28 cellular contexts compared by ENCODE assay signal in the genomic region with DNA sequence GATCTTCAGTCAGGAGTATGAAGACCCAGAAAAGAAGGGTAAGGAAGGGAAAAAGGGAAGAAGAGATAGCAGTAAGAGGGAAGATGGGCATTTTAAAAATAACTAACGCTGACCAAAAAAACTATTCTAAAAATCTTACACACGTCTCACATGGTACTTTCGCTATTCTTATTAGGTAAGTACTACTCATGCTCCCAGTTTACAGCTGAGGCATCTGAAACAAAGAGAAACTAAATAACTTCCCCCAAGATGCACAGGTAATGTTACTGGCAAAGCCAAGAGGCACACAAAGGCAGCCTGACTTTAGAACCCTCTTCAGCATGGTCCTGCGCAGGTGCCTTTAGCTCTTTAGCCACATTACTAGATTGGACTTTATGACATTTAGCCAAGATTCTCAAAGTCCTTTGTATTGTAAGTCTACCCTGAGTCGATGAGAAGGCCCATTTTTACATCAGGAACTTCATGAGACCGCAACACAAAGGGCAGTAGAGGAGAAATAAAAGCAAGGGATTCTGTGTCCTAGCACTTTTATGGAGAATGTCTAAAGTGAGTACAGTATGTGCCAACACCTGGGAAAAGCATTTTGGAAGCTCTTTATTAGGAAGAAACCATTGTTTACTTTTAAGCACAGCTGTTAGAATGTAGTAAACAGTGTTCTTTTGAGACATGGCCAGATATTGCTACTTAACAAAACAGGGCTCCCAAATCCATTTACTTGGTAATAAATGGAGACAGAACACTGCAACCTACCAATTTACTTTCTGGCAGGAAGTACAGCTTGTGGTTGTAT.
A peak's percentile ranks its signal among the peaks of the same experiment; 100 is the strongest.
DNase-seq lines count a peak whose midpoint lies in the region; ATAC-seq and TF ChIP-seq lines count a peak whose summit lies in the region.
"Had no signal": no experiment of that assay in that cellular context is flagged by ENCODE, and none has a peak within 500 bp of the region (broad histone marks: within the 10 kb centered on the region; RNA-seq: fewer than 3 reads in every experiment).

No MANE protein-coding gene starts in this region.

- H3K79me2 ChIP-seq in hepatocyte, result no peaks in the 10 kb centered on the region

- H3K36me3 ChIP-seq in hepatocyte (replicated peaks; ENCODE audit: insufficient read depth, low read depth), result no peaks in the 10 kb centered on the region
- H3K36me3 ChIP-seq: MG63, SJSA1, thoracic aorta, vagina had no signal

- H2AFZ ChIP-seq in hepatocyte, result no peak overlapping the region

- H3K4me3 Mint-ChIP-seq in stimulated activated memory B cell treated with anti-CD40 and anti-IgM and Interleukin-4, amounts not matched to agents 10 μg/mL and 1 μg/mL and 100 μg/mL, for 72 hours, result no peak overlapping the region
- H3K4me3 Mint-ChIP-seq: activated CD4-positive, alpha-beta T cell treated with anti-CD3 and anti-CD28 coated beads, Interleukin-2, amount 10 ng/mL, durations not matched to agents 24 days and 14 days; activated naive CD8-positive, alpha-beta T cell treated with anti-CD3 and anti-CD28 coated beads, Interleukin-2, amount 50 U/mL, for 24 hours; activated T-cell treated with anti-CD3 and anti-CD28 coated beads, Interleukin-2, amount 50 U/mL, for 24 hours; naive thymus-derived CD4-positive, alpha-beta T cell had no signal

- ATAC-seq in GM18498 (IDR thresholded peaks at IDR 0.05; ENCODE audit: unreplicated experiment) (peak; percentile 56), GM19351 (IDR thresholded peaks at IDR 0.05; ENCODE audit: unreplicated experiment) (peak; percentile 68), HG03565 (IDR thresholded peaks at IDR 0.05; ENCODE audit: unreplicated experiment) (peak; percentile 48), GM21723 (IDR thresholded peaks at IDR 0.05; ENCODE audit: unreplicated experiment) (no peak), HG02678 (IDR thresholded peaks at IDR 0.05; ENCODE audit: unreplicated experiment) (no peak)
- ATAC-seq in stimulated activated memory B cell treated with anti-CD40 and anti-IgM and Interleukin-4, amounts not matched to agents 10 μg/mL and 1 μg/mL and 100 μg/mL, for 72 hours, result no peak
- ATAC-seq: activated naive CD8-positive, alpha-beta T cell treated with anti-CD3 and anti-CD28 coated beads, Interleukin-2, amount 50 U/mL, for 24 hours; naive thymus-derived CD4-positive, alpha-beta T cell; stimulated activated naive CD8-positive, alpha-beta T cell treated with anti-CD3 and anti-CD28 coated beads, Interleukin-15, Interleukin-2, amounts not matched to agents 100 U/mL and 50 U/mL, for 24 hours had no signal

- H3K9me2 ChIP-seq in hepatocyte (replicated peaks; ENCODE audit: insufficient read depth), result no peaks in the 10 kb centered on the region

- H3K4me2 ChIP-seq in hepatocyte, result no peak overlapping the region

- H3K4me1 ChIP-seq in hepatocyte (ENCODE audit: insufficient read depth), result peaks cover 11% of the 10 kb centered on the region
- H3K4me1 ChIP-seq: psoas muscle, SJSA1 had no signal

- H3K36me3 Mint-ChIP-seq in stimulated activated memory B cell treated with anti-CD40 and anti-IgM and Interleukin-4, amounts not matched to agents 10 μg/mL and 1 μg/mL and 100 μg/mL, for 72 hours, result no peaks in the 10 kb centered on the region
- H3K36me3 Mint-ChIP-seq: naive thymus-derived CD4-positive, alpha-beta T cell had no signal

- no peaks in the 10 kb centered on the region for H3K4me1 Mint-ChIP-seq in stimulated activated memory B cell treated with anti-CD40 and anti-IgM and Interleukin-4, amounts not matched to agents 10 μg/mL and 1 μg/mL and 100 μg/mL, for 72 hours
- H3K4me1 Mint-ChIP-seq: activated CD4-positive, alpha-beta T cell treated with anti-CD3 and anti-CD28 coated beads, Interleukin-2, amount 10 ng/mL, durations not matched to agents 24 days and 14 days; activated naive CD8-positive, alpha-beta T cell treated with anti-CD3 and anti-CD28 coated beads, Interleukin-2, amount 50 U/mL, for 24 hours; naive thymus-derived CD4-positive, alpha-beta T cell had no signal

- no peak overlapping the region for H3K27ac Mint-ChIP-seq in stimulated activated memory B cell treated with anti-CD40 and anti-IgM and Interleukin-4, amounts not matched to agents 10 μg/mL and 1 μg/mL and 100 μg/mL, for 72 hours
- H3K27ac Mint-ChIP-seq: activated CD4-positive, alpha-beta T cell treated with anti-CD3 and anti-CD28 coated beads, Interleukin-2, amount 10 ng/mL, durations not matched to agents 24 days and 14 days; activated naive CD8-positive, alpha-beta T cell treated with anti-CD3 and anti-CD28 coated beads, Interleukin-2, amount 50 U/mL, for 24 hours; activated T-cell treated with anti-CD3 and anti-CD28 coated beads, Interleukin-2, amount 50 U/mL, for 24 hours; naive thymus-derived CD4-positive, alpha-beta T cell had no signal

- no peaks in the 10 kb centered on the region for H3K9me3 ChIP-seq in hepatocyte (ENCODE audit: low read depth)
- H3K9me3 ChIP-seq: MG63, psoas muscle, SJSA1, thoracic aorta, vagina had no signal

- DNase-seq in hepatocyte (ENCODE audit: low spot score) (peak; percentile 18), NCI-H2029 (lab: John Stamatoyannopoulos, UW) (no peak)
- DNase-seq: activated CD4-positive, alpha-beta T cell treated with anti-CD3 and anti-CD28 coated beads, Interleukin-2, amount 10 ng/mL, durations not matched to agents 24 days and 14 days; activated naive CD8-positive, alpha-beta T cell treated with anti-CD3 and anti-CD28 coated beads, Interleukin-2, amount 50 U/mL, for 24 hours; activated T-cell treated with anti-CD3 and anti-CD28 coated beads, Interleukin-2, amount 50 U/mL, for 24 hours; cerebellar nuclear complex; DND-41; glutamatergic neuron; islet precursor cell; MG63; midbrain; naive thymus-derived CD4-positive, alpha-beta T cell; NCI-H146; NCI-H2171 treated with DMSO at 0.1 percent for 48 hours; NCI-H526; occipital lobe; psoas muscle; stimulated activated naive CD8-positive, alpha-beta T cell treated with anti-CD3 and anti-CD28 coated beads, Interleukin-15, Interleukin-2, amounts not matched to agents 100 U/mL and 50 U/mL, for 24 hours had no signal

- no peak for TF ChIP-seq CTCF in hepatocyte (IDR thresholded peaks at IDR 0.05; ENCODE audit: poor library complexity)

- peak overlapping the region; percentile 77 for H3K27ac ChIP-seq in hepatocyte
- H3K27ac ChIP-seq: C4-2B, psoas muscle, SJSA1, vagina had no signal

- H3K27me3 Mint-ChIP-seq in stimulated activated memory B cell treated with anti-CD40 and anti-IgM and Interleukin-4, amounts not matched to agents 10 μg/mL and 1 μg/mL and 100 μg/mL, for 72 hours, result no peaks in the 10 kb centered on the region
- H3K27me3 Mint-ChIP-seq: activated CD4-positive, alpha-beta T cell treated with anti-CD3 and anti-CD28 coated beads, Interleukin-2, amount 10 ng/mL, durations not matched to agents 24 days and 14 days; activated naive CD8-positive, alpha-beta T cell treated with anti-CD3 and anti-CD28 coated beads, Interleukin-2, amount 50 U/mL, for 24 hours had no signal

- H3K4me3 ChIP-seq in hepatocyte, result no peak overlapping the region
- H3K4me3 ChIP-seq: MG63, psoas muscle, SJSA1, thoracic aorta, vagina had no signal

- no peaks in the 10 kb centered on the region for H3K27me3 ChIP-seq in hepatocyte
- H3K27me3 ChIP-seq: MG63, SJSA1, vagina had no signal

- no peaks in the 10 kb centered on the region for H3K9me3 Mint-ChIP-seq in stimulated activated memory B cell treated with anti-CD40 and anti-IgM and Interleukin-4, amounts not matched to agents 10 μg/mL and 1 μg/mL and 100 μg/mL, for 72 hours
- H3K9me3 Mint-ChIP-seq: activated CD4-positive, alpha-beta T cell treated with anti-CD3 and anti-CD28 coated beads, Interleukin-2, amount 10 ng/mL, durations not matched to agents 24 days and 14 days; activated naive CD8-positive, alpha-beta T cell treated with anti-CD3 and anti-CD28 coated beads, Interleukin-2, amount 50 U/mL, for 24 hours; activated T-cell treated with anti-CD3 and anti-CD28 coated beads, Interleukin-2, amount 50 U/mL, for 24 hours had no signal

- WGBS in hepatocyte (ENCODE audit: low lambda C conversion rate, missing lambda C conversion rate), result 89% methylated on average over 6 of the region's 6 CpGs

- H4K20me1 ChIP-seq in hepatocyte (ENCODE audit: insufficient read depth, poor library complexity, severe bottlenecking), result no peaks in the 10 kb centered on the region

Comparison
In these comparisons a context has a peak if more than half of its experiments do, and no peak if none do; other contexts are left out.
1. ATAC-seq: peak in GM18498 (single experiment), GM19351 (single experiment) and HG03565 (single experiment); none in GM21723 (single experiment), stimulated activated memory B cell treated with anti-CD40 and anti-IgM and Interleukin-4, amounts not matched to agents 10 μg/mL and 1 μg/mL and 100 μg/mL, for 72 hours (single experiment) and HG02678 (single experiment).